Comparison of ENCODE assay signal across 8 cellular contexts in genomic region chr2:25878361-25879132, GRCh38. TPM values are rescaled to one million over a fixed set of nuclear protein-coding genes. Genes with fewer than 3 reads are reported as not detected.
A peak's percentile ranks its signal among the peaks of the same experiment; 100 is the strongest.
DNase-seq lines count a peak whose midpoint lies in the region; TF ChIP-seq lines count a peak whose summit lies in the region.

TSS of gene ASXL2 (minus strand) at chr2:25878487. CDS start at chr2:25878222, 265 bp downstream.

- no peaks in the 10 kb centered on the region for H3K36me3 ChIP-seq in effector memory CD4-positive, alpha-beta T cell (ENCODE audit: control insufficient read depth, insufficient read depth, low read length)

- H3K4me1 ChIP-seq in effector memory CD4-positive, alpha-beta T cell (ENCODE audit: control insufficient read depth, insufficient read depth, low read length, poor library complexity, severe bottlenecking): no peaks in the 10 kb centered on the region

- POLR2A ChIA-PET in activated CD8-positive, alpha-beta memory T cell treated with anti-CD3 and anti-CD28 coated beads for 36 hours (lab: Charles Lee): interaction anchor here (0.6 to 1.2 kb wide), 10 partner anchors 11 to 206 kb away, joined by 3 to 9 read pairs (median 4); partner anchors contain the start of gene KIF3C

- H3K4me3 ChIP-seq in effector memory CD4-positive, alpha-beta T cell (ENCODE audit: insufficient read depth, low read depth, low read length, poor library complexity, severe bottlenecking): peak within 1 kb of the TSS; percentile 98

- CTCF ChIA-PET in activated CD8-positive, alpha-beta memory T cell treated with anti-CD3 and anti-CD28 coated beads for 36 hours (lab: Charles Lee): interaction anchor here (1.0 to 1.7 kb wide), 3 partner anchors 63 to 392 kb away, joined by 3 to 4 read pairs (median 4); no protein-coding TSS in a partner anchor

- no peak for TF ChIP-seq CTCF in GM20000 (IDR thresholded peaks at IDR 0.05; ENCODE audit: extremely low read depth, missing control alignments)

- no peaks in the 10 kb centered on the region for H3K9me3 ChIP-seq in effector memory CD4-positive, alpha-beta T cell (ENCODE audit: control insufficient read depth, low read length)

- DNase-seq in CMK (ENCODE audit: low read depth) (peak; percentile 97), GM20000 (ENCODE audit: low spot score) (peak; percentile 94), HT-29 (ENCODE audit: low spot score) (peak; percentile 97), NOMO-1 (lab: John Stamatoyannopoulos, UW; ENCODE audit: unreplicated experiment in 2 of 2) (peak; percentile 98), medulla oblongata (ENCODE audit: extremely low spot score) (peak; percentile 96)
- peak; percentile 93 to 96 (median 96) for DNase-seq in effector memory CD4-positive, alpha-beta T cell
- DNase-seq in stimulated activated CD8-positive, alpha-beta memory T cell treated with anti-CD3 and anti-CD28 coated beads, Interleukin-12 subunit alpha, Interleukin-12 subunit beta, amount 100 ng/mL, for 1 hour (ENCODE audit: low read depth): peak; percentile 93

- H3K27ac ChIP-seq in effector memory CD4-positive, alpha-beta T cell (ENCODE audit: insufficient read depth, low read length, poor library complexity, severe bottlenecking): peak within 1 kb of the TSS; percentile 96

- H3K27me3 ChIP-seq in effector memory CD4-positive, alpha-beta T cell (replicated peaks; ENCODE audit: control insufficient read depth, insufficient read depth, low read length, poor library complexity, severe bottlenecking): no peaks in the 10 kb centered on the region

RNA-seq across cellular contexts. Expression of gene ASXL2, which starts in this region (rescaled TPM):
- total RNA-seq in HT-29 (2014; rRNA removed; shearing (Covaris generic)): 9.3 and 12.1 TPM in 2 replicates
- 10 to 100 TPM; 84.2 to 84.7 TPM for total RNA-seq in activated CD8-positive, alpha-beta memory T cell treated with anti-CD3 and anti-CD28 coated beads for 36 hours

Comparison
In these comparisons a context has a peak if more than half of its experiments do, and no peak if none do; other contexts are left out.
1. Peak in every context shown above with its lines: DNase-seq, H3K4me3 ChIP-seq and H3K27ac ChIP-seq.